9 cellular contexts compared by ENCODE assay signal in the genomic region with DNA sequence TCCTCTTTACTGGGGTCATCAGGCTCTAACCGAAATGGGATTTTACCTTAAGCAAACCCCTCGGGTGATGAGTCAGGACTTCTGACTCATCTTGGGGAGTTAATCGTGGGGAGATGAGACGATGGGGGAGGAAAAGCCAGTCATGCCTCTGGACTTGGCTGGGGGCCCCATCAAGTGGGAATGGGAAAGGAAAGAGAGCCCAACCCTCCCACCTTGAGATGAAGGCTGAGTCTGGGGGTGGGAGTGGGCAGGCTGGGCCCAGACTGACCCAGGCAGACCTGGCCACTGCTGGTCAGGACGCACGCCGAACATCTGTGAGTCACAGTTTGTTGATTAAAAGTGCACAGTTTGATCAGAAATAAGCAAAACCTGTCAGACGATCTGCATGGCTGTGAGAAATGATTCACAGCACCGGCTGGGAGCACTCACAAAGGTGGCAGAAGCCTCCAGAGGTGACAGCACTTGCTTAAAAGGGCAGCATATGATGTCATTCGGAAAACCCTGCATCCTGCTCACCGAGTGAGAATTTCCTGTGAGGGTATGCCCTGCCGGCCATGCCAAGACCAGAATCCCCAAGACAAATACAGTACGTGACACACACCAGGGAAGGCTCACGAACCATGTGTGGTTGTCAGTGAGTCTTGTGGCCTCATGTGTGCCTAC. TPM values are rescaled to one million over a fixed set of nuclear protein-coding genes. Genes with fewer than 3 reads are reported as not detected.
DNase-seq lines count a peak whose midpoint lies in the region; ATAC-seq, FAIRE-seq and TF ChIP-seq lines count a peak whose summit lies in the region.
"Had no signal": no experiment of that assay in that cellular context is flagged by ENCODE, and none has a peak within 500 bp of the region (broad histone marks: within the 10 kb centered on the region; RNA-seq: fewer than 3 reads in every experiment).

No MANE protein-coding gene starts in this region.

- no peaks in the 10 kb centered on the region for H3K27me3 ChIP-seq in small intestine (ENCODE audit: control insufficient read depth in 2 of 2, insufficient read depth in 2 of 2, low read length in 2 of 2)

- H3K9me3 ChIP-seq in small intestine (ENCODE audit: control insufficient read depth, low read depth), result no peaks in the 10 kb centered on the region

- no peak for FAIRE-seq in small intestine (lab: Jason Lieb, UNC)
- FAIRE-seq: islet of Langerhans had no signal

- H3K4me1 ChIP-seq in small intestine (ENCODE audit: control insufficient read depth in 2 of 2, insufficient read depth in 1 of 2, low read depth in 1 of 2, low read length in 1 of 2), result no peaks in the 10 kb centered on the region

- WGBS in small intestine, 3 donors, result 66 to 74% (median 67%) methylated on average over 14 of the region's 14 CpGs

- DNase-seq in AG09319 (ENCODE audit: extremely low read depth, low read depth), result peak; percentile 80
- peak; percentile 3 to 7 for DNase-seq in activated CD4-positive, alpha-beta T cell treated with anti-CD3 and anti-CD28 coated beads, Interleukin-2, amount 50 U/mL, for 4 hours
- peak; percentile 14 for DNase-seq in germinal center (ENCODE audit: low spot score)
- DNase-seq in stimulated activated CD4-positive, alpha-beta T cell treated with anti-CD3 and anti-CD28 coated beads, TNF-alpha, amount 100 ng/mL, for 48 hours (ENCODE audit: low read depth in 3 of 3), result peak; percentile 23 to 48 (median 24)
- no peak for DNase-seq in NCI-H146 (lab: John Stamatoyannopoulos, UW)
- no peak for DNase-seq in small intestine

- ATAC-seq in GM19043 (IDR thresholded peaks at IDR 0.05; ENCODE audit: low read depth, unreplicated experiment) (peak; percentile 76), HG03108 (IDR thresholded peaks at IDR 0.05; ENCODE audit: unreplicated experiment) (peak; percentile 59)

- H3K4me3 ChIP-seq in small intestine (ENCODE audit: low read depth in 1 of 2, low read length in 2 of 2), result no peak overlapping the region

- H3K36me3 ChIP-seq in small intestine (ENCODE audit: control insufficient read depth in 2 of 2, insufficient read depth in 2 of 2, low read length in 2 of 2), result peaks cover 3 to 5% of the 10 kb centered on the region in 2 donors

- H3K27ac ChIP-seq in small intestine (ENCODE audit: low read depth in 1 of 2, low read length in 1 of 2), result peak overlapping the region in 1 of 2 donors; percentile 22

- TF ChIP-seq CTCF in AG09319 (IDR thresholded peaks at IDR 0.05; ENCODE audit: low read depth, low read length), result no peak

RNA-seq across cellular contexts. Expression of gene SLC25A51, which starts 50.0 kb away (rescaled TPM):
- polyA plus RNA-seq in small intestine, result 10 to 100 TPM in 2 of 3 donors, 1 to 10 TPM in 1; 9.2 to 13.4 (median 13.0) TPM

Comparison
In these comparisons a context has a peak if more than half of its experiments do, and no peak if none do; other contexts are left out.
1. DNase-seq: peak in AG09319 (single experiment), activated CD4-positive, alpha-beta T cell treated with anti-CD3 and anti-CD28 coated beads, Interleukin-2, amount 50 U/mL, for 4 hours (2 of 2), germinal center (single experiment) and stimulated activated CD4-positive, alpha-beta T cell treated with anti-CD3 and anti-CD28 coated beads, TNF-alpha, amount 100 ng/mL, for 48 hours (3 of 3); none in NCI-H146 (single experiment) and small intestine (single experiment).